8 cellular contexts compared by ENCODE assay signal in the genomic region with DNA sequence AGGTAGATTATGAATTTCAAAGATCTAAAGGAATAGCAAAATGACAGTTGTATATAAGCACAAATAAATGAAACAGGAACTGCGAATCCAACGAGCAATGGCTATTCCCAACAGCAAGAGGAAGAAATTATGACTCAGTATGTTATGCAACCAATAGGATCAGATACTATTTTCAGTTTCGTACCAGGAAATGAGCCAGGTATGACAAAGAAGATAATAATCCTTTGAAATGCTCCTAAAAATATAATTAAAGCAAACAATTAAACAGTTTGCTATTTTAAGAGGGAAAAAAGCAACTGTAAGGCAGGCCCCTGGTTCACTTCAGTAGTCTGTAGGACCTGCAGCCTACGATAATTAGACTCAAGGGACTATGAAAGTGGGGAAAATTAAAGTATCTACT. TPM values are rescaled to one million over a fixed set of nuclear protein-coding genes. Genes with fewer than 3 reads are reported as not detected.
DNase-seq lines count a peak whose midpoint lies in the region; ATAC-seq and TF ChIP-seq lines count a peak whose summit lies in the region.

No MANE protein-coding gene starts in this region.

- WGBS in heart right ventricle, 2 donors = 43 to 49% methylated on average over 4 of the region's 4 CpGs
- WGBS in smooth muscle cell (ENCODE audit: low lambda C conversion rate) = 64% methylated on average over 4 of the region's 4 CpGs

- POLR2A ChIA-PET in HEK293T (lab: Yijun Ruan, JAX) = no interaction called here

- H3K27me3 ChIP-seq in heart right ventricle (no peaks in the 10 kb centered on the region), smooth muscle cell (ENCODE audit: low read depth) (no peaks in the 10 kb centered on the region)

- peaks cover 31% of the 10 kb centered on the region for H3K4me1 Mint-ChIP-seq in activated T-helper 1 cell treated with anti-CD3 and anti-CD28 coated beads, Interleukin-12 subunit alpha, Interleukin-12 subunit beta, Interleukin-2, Interleukin-4 antibody, amounts not matched to agents 30 ng/mL and 10 ng/mL and 1 ng/mL, durations not matched to agents 14 hours and 24 hours and 36 hours (ENCODE audit: low read depth)

- peak; percentile 97 for DNase-seq in HCEC 1CT
- peak; percentile 15 to 86 for DNase-seq in SW 1271 (lab: John Stamatoyannopoulos, UW)
- no peak for DNase-seq in heart right ventricle
- no peak for DNase-seq in smooth muscle cell (lab: John Stamatoyannopoulos, UW; ENCODE audit: unreplicated experiment)
- no peak for DNase-seq in activated T-helper 1 cell treated with anti-CD3 and anti-CD28 coated beads, Interleukin-12 subunit alpha, Interleukin-12 subunit beta, Interleukin-2, Interleukin-4 antibody, amounts not matched to agents 30 ng/mL and 10 ng/mL and 1 ng/mL, durations not matched to agents 14 hours and 24 hours and 36 hours (ENCODE audit: low spot score)
- no peak for DNase-seq in HEK293T (ENCODE audit: extremely low spot score)

- H3K27ac ChIP-seq in heart right ventricle (peak overlapping the region in 8 of 10 donors; percentile 6 to 64 (median 49)), smooth muscle cell (ENCODE audit: low read depth) (peak overlapping the region; percentile 66)

- H3K36me3 ChIP-seq in heart right ventricle = peaks cover 0 to 2% (median 0%) of the 10 kb centered on the region in 9 donors
- H3K36me3 ChIP-seq in smooth muscle cell (ENCODE audit: low read depth) = no peaks in the 10 kb centered on the region

- no peaks in the 10 kb centered on the region for H3K9me3 Mint-ChIP-seq in activated T-helper 1 cell treated with anti-CD3 and anti-CD28 coated beads, Interleukin-12 subunit alpha, Interleukin-12 subunit beta, Interleukin-2, Interleukin-4 antibody, amounts not matched to agents 30 ng/mL and 10 ng/mL and 1 ng/mL, durations not matched to agents 14 hours and 24 hours and 36 hours

- ATAC-seq in heart right ventricle (peak in 7 of 8 donors; percentile 29 to 83 (median 75)), HG02798 (IDR thresholded peaks at IDR 0.05; ENCODE audit: poor library complexity, unreplicated experiment) (no peak), HG03025 (IDR thresholded peaks at IDR 0.05; ENCODE audit: low FRiP score, unreplicated experiment) (no peak)

- H3K27ac Mint-ChIP-seq in activated T-helper 1 cell treated with anti-CD3 and anti-CD28 coated beads, Interleukin-12 subunit alpha, Interleukin-12 subunit beta, Interleukin-2, Interleukin-4 antibody, amounts not matched to agents 30 ng/mL and 10 ng/mL and 1 ng/mL, durations not matched to agents 14 hours and 24 hours and 36 hours = no peak overlapping the region

- CTCF ChIA-PET in HEK293T (lab: Yijun Ruan, JAX) = no interaction called here

- H4K20me1 ChIP-seq in smooth muscle cell (ENCODE audit: low read depth) = peaks cover 3% of the 10 kb centered on the region

- H3K4me3 ChIP-seq in heart right ventricle (peak overlapping the region in 1 of 10 donors; percentile 5), smooth muscle cell (no peak overlapping the region)

- peaks cover 0 to 64% (median 24%) of the 10 kb centered on the region in 9 donors for H3K4me1 ChIP-seq in heart right ventricle
- no peaks in the 10 kb centered on the region for H3K4me1 ChIP-seq in smooth muscle cell (ENCODE audit: low read depth)

- H3K9me3 ChIP-seq in heart right ventricle = no peaks in the 10 kb centered on the region
- no peaks in the 10 kb centered on the region for H3K9me3 ChIP-seq in smooth muscle cell (replicated peaks; ENCODE audit: low read depth)

- H3K27me3 Mint-ChIP-seq in activated T-helper 1 cell treated with anti-CD3 and anti-CD28 coated beads, Interleukin-12 subunit alpha, Interleukin-12 subunit beta, Interleukin-2, Interleukin-4 antibody, amounts not matched to agents 30 ng/mL and 10 ng/mL and 1 ng/mL, durations not matched to agents 14 hours and 24 hours and 36 hours (ENCODE audit: insufficient read depth) = no peaks in the 10 kb centered on the region

- TF ChIP-seq CTCF in heart right ventricle (IDR thresholded peaks at IDR 0.05) = no peak
- TF ChIP-seq CTCF in smooth muscle cell (IDR thresholded peaks at IDR 0.05; ENCODE audit: borderline replicate concordance, insufficient read depth, poor library complexity, severe bottlenecking) = no peak

- H3K4me2 ChIP-seq in smooth muscle cell = peak overlapping the region; percentile 58

- no peaks in the 10 kb centered on the region for H3K79me2 ChIP-seq in smooth muscle cell (ENCODE audit: low read depth)

- H3K36me3 Mint-ChIP-seq in activated T-helper 1 cell treated with anti-CD3 and anti-CD28 coated beads, Interleukin-12 subunit alpha, Interleukin-12 subunit beta, Interleukin-2, Interleukin-4 antibody, amounts not matched to agents 30 ng/mL and 10 ng/mL and 1 ng/mL, durations not matched to agents 14 hours and 24 hours and 36 hours (ENCODE audit: low read depth) = peaks cover 38% of the 10 kb centered on the region

- H3K4me3 Mint-ChIP-seq in activated T-helper 1 cell treated with anti-CD3 and anti-CD28 coated beads, Interleukin-12 subunit alpha, Interleukin-12 subunit beta, Interleukin-2, Interleukin-4 antibody, amounts not matched to agents 30 ng/mL and 10 ng/mL and 1 ng/mL, durations not matched to agents 14 hours and 24 hours and 36 hours = no peak overlapping the region

- intact Hi-C loops in heart right ventricle (cut with DNase I) = loop anchor here in 1 of 10 donors (10.0 kb wide), 1 partner anchor 122 kb away; the partner anchor contains the start of gene NFIL3
- intact Hi-C loops in activated T-helper 1 cell treated with anti-CD3 and anti-CD28 coated beads, Interleukin-12 subunit alpha, Interleukin-12 subunit beta, Interleukin-2, Interleukin-4 antibody, amounts not matched to agents 30 ng/mL and 10 ng/mL and 1 ng/mL, durations not matched to agents 14 hours and 24 hours and 36 hours (cut with micrococcal nuclease) = no loop called here

- H3K9ac ChIP-seq in smooth muscle cell (ENCODE audit: low read depth) = no peak overlapping the region

- H3F3A ChIP-seq in smooth muscle cell (ENCODE audit: low read depth) = no peaks in the 10 kb centered on the region

- no peak overlapping the region for H2AFZ ChIP-seq in smooth muscle cell (ENCODE audit: low read depth)

TF ChIP-seq in HEK293T, 16 proteins besides CTCF, POLR2A, EP300 and RAD21:
- TF ChIP-seq BHLHE40 (IDR thresholded peaks at IDR 0.05; ENCODE audit: borderline replicate concordance) = no peak
- no peak for TF ChIP-seq CTBP1 (IDR thresholded peaks at IDR 0.05; ENCODE audit: borderline replicate concordance)
- no peak for TF ChIP-seq PKNOX1 (IDR thresholded peaks at IDR 0.05)
- no peak for TF ChIP-seq ARNT (IDR thresholded peaks at IDR 0.05)
- TF ChIP-seq L3MBTL2 (conservative IDR thresholded peaks at IDR 0.05) = no peak
- TF ChIP-seq ELF4 (IDR thresholded peaks at IDR 0.05) = no peak
- TF ChIP-seq HDGF (IDR thresholded peaks at IDR 0.05; ENCODE audit: borderline replicate concordance) = no peak
- TF ChIP-seq LEF1 (IDR thresholded peaks at IDR 0.05; ENCODE audit: borderline replicate concordance) = no peak
- TF ChIP-seq SUZ12 (IDR thresholded peaks at IDR 0.05) = no peak
- no peak for TF ChIP-seq NFRKB (IDR thresholded peaks at IDR 0.05)
- TF ChIP-seq TARDBP (IDR thresholded peaks at IDR 0.05) = no peak
- TF ChIP-seq FOXA1 (IDR thresholded peaks at IDR 0.05) = no peak
- TF ChIP-seq SP1 (IDR thresholded peaks at IDR 0.05) = no peak
- no peak for TF ChIP-seq FOXK2 (IDR thresholded peaks at IDR 0.05)

RNA-seq across cellular contexts. Expression of gene AUH, which starts 58.9 kb away (rescaled TPM):
- total RNA-seq in heart right ventricle (10 to 100 TPM; 30.6 to 51.3 (median 44.2) TPM), smooth muscle cell (8.7 and 17.9 TPM in 2 replicates)
- polyA plus RNA-seq in heart right ventricle (10 to 100 TPM; 16.3 to 56.3 TPM), smooth muscle cell (7.6 and 8.7 TPM in 2 replicates)
- total RNA-seq in activated T-helper 1 cell treated with anti-CD3 and anti-CD28 coated beads, Interleukin-12 subunit alpha, Interleukin-12 subunit beta, Interleukin-2, Interleukin-4 antibody, amounts not matched to agents 30 ng/mL and 10 ng/mL and 1 ng/mL, durations not matched to agents 14 hours and 24 hours and 36 hours = 50.4 and 53.3 TPM in 2 replicates

Comparison
In these comparisons a context has a peak if more than half of its experiments do, and no peak if none do; other contexts are left out.
1. DNase-seq: peak in HCEC 1CT (single experiment) and SW 1271 (2 of 2); none in heart right ventricle (0 of 2), smooth muscle cell (single experiment), activated T-helper 1 cell treated with anti-CD3 and anti-CD28 coated beads, Interleukin-12 subunit alpha, Interleukin-12 subunit beta, Interleukin-2, Interleukin-4 antibody, amounts not matched to agents 30 ng/mL and 10 ng/mL and 1 ng/mL, durations not matched to agents 14 hours and 24 hours and 36 hours (single experiment) and HEK293T (single experiment).
2. ATAC-seq: peak in heart right ventricle (7 of 8); none in HG02798 (single experiment) and HG03025 (single experiment).